ENCODE assay signal across 8 cellular contexts in the genomic region with DNA sequence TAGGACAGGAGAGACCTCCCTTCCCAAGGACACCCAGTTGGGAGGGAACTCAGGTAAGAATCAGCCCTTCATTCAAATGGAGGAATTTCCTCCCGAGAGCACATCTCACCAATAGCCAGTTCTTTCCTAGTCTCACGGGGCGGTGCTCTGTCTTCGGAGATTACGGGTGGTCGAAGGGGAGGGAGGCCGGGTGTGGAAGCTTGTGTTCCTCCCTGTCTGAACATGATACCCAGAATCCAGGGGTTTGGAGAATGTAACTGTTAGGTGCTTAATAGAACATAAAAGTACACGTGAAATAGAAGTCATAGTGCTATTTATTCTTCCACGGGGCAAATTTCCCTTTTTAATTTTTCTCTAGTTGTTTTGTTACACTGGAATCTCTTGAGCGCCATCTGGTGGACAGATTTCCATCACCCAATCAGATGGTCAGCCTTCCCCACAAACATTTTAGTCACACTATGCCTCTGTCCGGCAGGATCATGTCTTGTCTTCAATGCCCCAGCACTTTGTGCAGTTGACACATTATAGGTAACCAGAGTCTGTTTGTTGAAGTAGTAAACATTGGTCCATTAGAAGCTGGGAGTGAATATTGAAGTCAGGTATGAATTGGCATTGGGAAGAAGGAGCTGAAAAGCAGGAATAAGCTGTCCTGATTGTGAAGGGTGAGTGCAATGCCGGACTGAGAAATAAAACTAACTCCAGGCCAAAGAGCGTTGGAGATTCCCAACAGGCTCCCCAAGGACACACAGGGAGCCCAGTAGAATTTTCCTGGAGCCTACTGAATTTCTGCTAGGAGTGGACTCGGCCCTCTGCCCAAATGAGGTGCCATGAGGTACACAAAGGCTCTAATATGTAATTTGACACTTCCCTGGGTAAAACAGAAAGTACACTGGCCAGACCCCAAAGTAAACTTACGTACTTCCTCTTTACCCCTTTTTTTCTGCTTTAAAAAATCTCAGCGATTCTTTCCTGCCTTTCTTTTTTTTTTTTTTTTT. TPM values are rescaled to one million over a fixed set of nuclear protein-coding genes. Genes with fewer than 3 reads are reported as not detected.
DNase-seq lines count a peak whose midpoint lies in the region; ATAC-seq and TF ChIP-seq lines count a peak whose summit lies in the region.

No MANE protein-coding gene starts in this region.

- no peak overlapping the region for H3K27ac Mint-ChIP-seq in activated CD4-positive, alpha-beta T cell treated with anti-CD3 and anti-CD28 coated beads for 36 hours

- no peaks in the 10 kb centered on the region for H3K9me3 ChIP-seq in colonic mucosa

- peak; percentile 74 for TF ChIP-seq CTCF in colonic mucosa (IDR thresholded peaks at IDR 0.05)

- no peaks in the 10 kb centered on the region for H3K27me3 ChIP-seq in colonic mucosa

- H3K36me3 Mint-ChIP-seq in activated CD4-positive, alpha-beta T cell treated with anti-CD3 and anti-CD28 coated beads for 36 hours (ENCODE audit: low read depth), result no peaks in the 10 kb centered on the region

- POLR2A ChIA-PET in activated CD4-positive, alpha-beta T cell treated with anti-CD3 and anti-CD28 coated beads for 36 hours (lab: Charles Lee), result no interaction called here

- peak overlapping the region; percentile 19 for H3K4me3 ChIP-seq in colonic mucosa

- H3K4me3 Mint-ChIP-seq in activated CD4-positive, alpha-beta T cell treated with anti-CD3 and anti-CD28 coated beads for 36 hours, result peak overlapping the region; percentile 32

- CTCF ChIA-PET in activated CD4-positive, alpha-beta T cell treated with anti-CD3 and anti-CD28 coated beads for 36 hours (lab: Charles Lee), result interaction anchor here (0.6 to 4.3 kb wide), 26 partner anchors 8 to 1186 kb away, joined by 3 to 41 read pairs (median 3); partner anchors contain the start of genes PHGDH and ZNF697

- peak; percentile 86 for DNase-seq in GM03348 (ENCODE audit: low spot score)
- DNase-seq in NCI-H446 treated with DMSO at 0.1 percent for 48 hours (lab: John Stamatoyannopoulos, UW), result peak; percentile 34
- peak; percentile 82 for DNase-seq in activated CD4-positive, alpha-beta T cell treated with anti-CD3 and anti-CD28 coated beads for 36 hours
- peak; percentile 92 for DNase-seq in colonic mucosa
- peak; percentile 87 for DNase-seq in left lobe of liver (ENCODE audit: low spot score)
- peak; percentile 75 to 76 for DNase-seq in stimulated activated CD4-positive, alpha-beta T cell treated with anti-CD3 and anti-CD28 coated beads, Interleukin-2, amount 100 ng/mL, for 48 hours

- peak overlapping the region in 1 of 2 donors; percentile 46 for H3K9ac ChIP-seq in colonic mucosa (ENCODE audit: low read depth in 2 of 2, low read length in 2 of 2)

- peak; percentile 60 for ATAC-seq in HG03097 (IDR thresholded peaks at IDR 0.05; ENCODE audit: low FRiP score, unreplicated experiment)
- peak; percentile 68 for ATAC-seq in activated CD4-positive, alpha-beta T cell treated with anti-CD3 and anti-CD28 coated beads for 36 hours
- peak; percentile 70 for ATAC-seq in left lobe of liver
- no peak for ATAC-seq in GM21737 (IDR thresholded peaks at IDR 0.05; ENCODE audit: unreplicated experiment)

- H3K27ac ChIP-seq in colonic mucosa, result no peak overlapping the region

- H3K9me3 Mint-ChIP-seq in activated CD4-positive, alpha-beta T cell treated with anti-CD3 and anti-CD28 coated beads for 36 hours (ENCODE audit: low read depth), result no peaks in the 10 kb centered on the region

- H3K36me3 ChIP-seq in colonic mucosa, result no peaks in the 10 kb centered on the region

- no peaks in the 10 kb centered on the region for H3K4me1 ChIP-seq in colonic mucosa

- H3K27me3 Mint-ChIP-seq in activated CD4-positive, alpha-beta T cell treated with anti-CD3 and anti-CD28 coated beads for 36 hours, result peaks cover 17% of the 10 kb centered on the region

- no peaks in the 10 kb centered on the region for H3K4me1 Mint-ChIP-seq in activated CD4-positive, alpha-beta T cell treated with anti-CD3 and anti-CD28 coated beads for 36 hours

- intact Hi-C loops in activated CD4-positive, alpha-beta T cell treated with anti-CD3 and anti-CD28 coated beads for 36 hours (cut with DNase I, micrococcal nuclease), result loop anchor here (1.0 to 10.0 kb wide), 2 partner anchors 62 to 401 kb away; no protein-coding TSS in a partner anchor
- intact Hi-C loops in colonic mucosa (cut with DNase I), result loop anchor here (5.0 kb wide), 1 partner anchor 63 kb away; no protein-coding TSS in a partner anchor

RNA-seq across cellular contexts. Expression of gene ZNF697, which starts 27.6 kb away (rescaled TPM):
- under 1 TPM; 0.50 to 0.63 TPM for total RNA-seq in activated CD4-positive, alpha-beta T cell treated with anti-CD3 and anti-CD28 coated beads for 36 hours
- total RNA-seq in colonic mucosa (1 to 10 TPM; 2.1 to 3.2 TPM), left lobe of liver (3.6 TPM)

RNA-seq across cellular contexts. Expression of gene PHGDH, which starts 36.1 kb away (rescaled TPM):
- total RNA-seq in activated CD4-positive, alpha-beta T cell treated with anti-CD3 and anti-CD28 coated beads for 36 hours, result 100 to 1,000 TPM; 198 to 259 TPM
- total RNA-seq in colonic mucosa (10 to 100 TPM in 1 of 2 donors, 1 to 10 TPM in 1; 6.3 to 11.6 TPM), left lobe of liver (76.3 TPM)

Comparison
In these comparisons a context has a peak if more than half of its experiments do, and no peak if none do; other contexts are left out.
1. DNase-seq: peak in every context shown above with its lines; median percentile 92 in colonic mucosa; 87 in left lobe of liver; 86 in GM03348; 82 in activated CD4-positive, alpha-beta T cell treated with anti-CD3 and anti-CD28 coated beads for 36 hours; 76 in stimulated activated CD4-positive, alpha-beta T cell treated with anti-CD3 and anti-CD28 coated beads, Interleukin-2, amount 100 ng/mL, for 48 hours; 34 in NCI-H446 treated with DMSO at 0.1 percent for 48 hours.